ENCODE assay signal across 18 cellular contexts in the genomic region with DNA sequence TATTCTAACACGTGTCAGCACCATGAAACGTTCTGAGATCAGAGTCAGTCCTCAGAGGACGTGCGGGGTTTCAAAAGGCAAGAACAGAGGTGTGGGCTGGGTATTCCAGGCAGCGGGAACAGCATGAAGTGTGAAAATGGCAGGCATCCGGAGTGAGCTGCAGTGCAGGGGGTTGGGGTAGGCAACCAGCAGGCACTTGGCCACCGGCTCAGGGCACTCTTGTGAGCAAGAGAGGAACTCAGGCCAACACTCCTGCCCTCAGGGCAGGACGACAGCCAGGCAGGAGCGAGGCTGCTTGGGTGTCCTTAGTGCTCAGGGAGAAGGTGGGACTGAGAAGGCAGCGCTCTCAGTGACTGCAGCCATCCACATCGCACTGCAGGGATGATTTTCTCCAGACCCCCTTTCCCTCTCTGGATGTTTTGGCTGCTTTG.
DNase-seq lines count a peak whose midpoint lies in the region; ATAC-seq and TF ChIP-seq lines count a peak whose summit lies in the region.
"Had no signal": no experiment of that assay in that cellular context is flagged by ENCODE, and none has a peak within 500 bp of the region (broad histone marks: within the 10 kb centered on the region; RNA-seq: fewer than 3 reads in every experiment).

No MANE protein-coding gene starts in this region.

- no peaks in the 10 kb centered on the region for H3K9me3 ChIP-seq in BE2C
- H3K9me3 ChIP-seq: Caco-2, SJSA1 had no signal

- H3K27ac Mint-ChIP-seq in glutamatergic neuron (ENCODE audit: unreplicated experiment) = no peak overlapping the region
- H3K27ac Mint-ChIP-seq: CD4-positive, CD25-positive, alpha-beta regulatory T cell; IgD-negative memory B cell had no signal

- H3K36me3 Mint-ChIP-seq in glutamatergic neuron (ENCODE audit: unreplicated experiment) = no peaks in the 10 kb centered on the region
- H3K36me3 Mint-ChIP-seq: CD4-positive, CD25-positive, alpha-beta regulatory T cell had no signal

- H3K4me3 Mint-ChIP-seq in glutamatergic neuron (ENCODE audit: unreplicated experiment) = no peak overlapping the region
- H3K4me3 Mint-ChIP-seq: CD4-positive, CD25-positive, alpha-beta regulatory T cell; IgD-negative memory B cell had no signal

- H3K4me3 ChIP-seq in BE2C (ENCODE audit: low read depth, low read length) = no peak overlapping the region
- H3K4me3 ChIP-seq: SJSA1 had no signal

- H3K36me3 ChIP-seq in BE2C = no peaks in the 10 kb centered on the region
- H3K36me3 ChIP-seq: SJSA1 had no signal

- TF ChIP-seq CTCF in BE2C (IDR thresholded peaks at IDR 0.05; ENCODE audit: low read depth, low read length) (no peak), glutamatergic neuron (IDR thresholded peaks at IDR 0.05; ENCODE audit: partially characterized antibody, unreplicated experiment) (no peak)

- H3K27me3 ChIP-seq in BE2C = no peaks in the 10 kb centered on the region
- H3K27me3 ChIP-seq: SJSA1 had no signal

- H3K4me1 Mint-ChIP-seq in glutamatergic neuron (ENCODE audit: low read depth, unreplicated experiment) = no peaks in the 10 kb centered on the region
- H3K4me1 Mint-ChIP-seq: CD4-positive, CD25-positive, alpha-beta regulatory T cell had no signal

- no peak for ATAC-seq in GM21367 (IDR thresholded peaks at IDR 0.05; ENCODE audit: unreplicated experiment)

- peak; percentile 26 for DNase-seq in BE2C
- peak; percentile 35 for DNase-seq in M059J (ENCODE audit: low read depth)
- peak; percentile 34 for DNase-seq in glutamatergic neuron
- peak; percentile 66 for DNase-seq in posterior vena cava (ENCODE audit: low spot score)
- DNase-seq in RKO (ENCODE audit: low spot score) = no peak
- DNase-seq in GM19240 (ENCODE audit: insufficient read length, low spot score) = no peak
- DNase-seq: Caco-2; CD4-positive, CD25-positive, alpha-beta regulatory T cell; DMS53; HCEC 1CT; Kasumi-1; NCI-H1105 treated with DMSO at 0.1 percent for 48 hours; NCI-H1930; NCI-H2171; NCI-H446 treated with DMSO at 0.1 percent for 48 hours had no signal

- no peaks in the 10 kb centered on the region for H3K4me1 ChIP-seq in BE2C
- H3K4me1 ChIP-seq: Caco-2, SJSA1 had no signal

- H3K27me3 Mint-ChIP-seq in glutamatergic neuron (ENCODE audit: unreplicated experiment) = no peaks in the 10 kb centered on the region

- intact Hi-C loops in posterior vena cava (cut with DNase I) = no loop called here

- H3K9me3 Mint-ChIP-seq in glutamatergic neuron (ENCODE audit: unreplicated experiment) = peaks cover 15% of the 10 kb centered on the region

Comparison
In these comparisons a context has a peak if more than half of its experiments do, and no peak if none do; other contexts are left out.
1. DNase-seq: peak in BE2C (single experiment), M059J (single experiment), glutamatergic neuron (single experiment) and posterior vena cava (single experiment); none in RKO (single experiment) and GM19240 (single experiment).